In genomic region chr7:139702811-139703467, GRCh38 we compare ENCODE assay signal across 1 cellular context.
A peak's percentile ranks its signal among the peaks of the same experiment; 100 is the strongest.
TF ChIP-seq lines count a peak whose summit lies in the region.

No MANE protein-coding gene starts in this region.

TF ChIP-seq in GM12878, 131 proteins besides CTCF, POLR2A, EP300 and RAD21 (continued from another document):
- no peak for TF ChIP-seq ZBTB4 (CRISPR knock-in tag; IDR thresholded peaks at IDR 0.05)
- no peak for TF ChIP-seq NKRF (conservative IDR thresholded peaks at IDR 0.05)
- TF ChIP-seq NBN (IDR thresholded peaks at IDR 0.05): no peak
- no peak for TF ChIP-seq SMC3 (IDR thresholded peaks at IDR 0.05; ENCODE audit: borderline replicate concordance, low read length)
- TF ChIP-seq, protein P1, sequence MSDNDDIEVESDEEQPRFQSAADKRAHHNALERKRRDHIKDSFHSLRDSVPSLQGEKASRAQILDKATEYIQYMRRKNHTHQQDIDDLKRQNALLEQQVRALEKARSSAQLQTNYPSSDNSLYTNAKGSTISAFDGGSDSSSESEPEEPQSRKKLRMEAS (IDR thresholded peaks at IDR 0.05; ENCODE audit: low read depth, low read length): no peak
- peak; percentile 6; the same call in 1 of the 2 replicates for TF ChIP-seq CREB1 (IDR thresholded peaks at IDR 0.05; ENCODE audit: low read depth)
- TF ChIP-seq, protein P2, sequence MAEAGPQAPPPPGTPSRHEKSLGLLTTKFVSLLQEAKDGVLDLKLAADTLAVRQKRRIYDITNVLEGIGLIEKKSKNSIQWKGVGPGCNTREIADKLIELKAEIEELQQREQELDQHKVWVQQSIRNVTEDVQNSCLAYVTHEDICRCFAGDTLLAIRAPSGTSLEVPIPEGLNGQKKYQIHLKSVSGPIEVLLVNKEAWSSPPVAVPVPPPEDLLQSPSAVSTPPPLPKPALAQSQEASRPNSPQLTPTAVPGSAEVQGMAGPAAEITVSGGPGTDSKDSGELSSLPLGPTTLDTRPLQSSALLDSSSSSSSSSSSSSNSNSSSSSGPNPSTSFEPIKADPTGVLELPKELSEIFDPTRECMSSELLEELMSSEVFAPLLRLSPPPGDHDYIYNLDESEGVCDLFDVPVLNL (IDR thresholded peaks at IDR 0.05; ENCODE audit: low read depth, low read length): no peak
- TF ChIP-seq CEBPB (IDR thresholded peaks at IDR 0.05; ENCODE audit: borderline replicate concordance in 1 of 2, low read depth in 2 of 2, low read length in 2 of 2): no peak
- TF ChIP-seq FOS (IDR thresholded peaks at IDR 0.05; ENCODE audit: borderline replicate concordance, extremely low read depth, insufficient read length): no peak
- TF ChIP-seq SREBF2 (IDR thresholded peaks at IDR 0.05; ENCODE audit: low read length): no peak
- TF ChIP-seq SRF (IDR thresholded peaks at IDR 0.05; ENCODE audit: low read depth in 2 of 2, low read length in 2 of 2): no peak
- no peak for TF ChIP-seq STAT1 (conservative IDR thresholded peaks at IDR 0.05)
- TF ChIP-seq GATAD2B (conservative IDR thresholded peaks at IDR 0.05; ENCODE audit: low read depth): no peak
- no peak for TF ChIP-seq ZNF274 (IDR thresholded peaks at IDR 0.05; ENCODE audit: insufficient read depth, insufficient read length)
- no peak for TF ChIP-seq YBX1 (IDR thresholded peaks at IDR 0.05)
- no peak for TF ChIP-seq CBX3 (IDR thresholded peaks at IDR 0.05; ENCODE audit: borderline replicate concordance, low read depth)
- TF ChIP-seq SUPT20H (IDR thresholded peaks at IDR 0.05; ENCODE audit: borderline replicate concordance, control insufficient read depth, low read depth, low read length): no peak
- no peak for TF ChIP-seq ZNF592 (IDR thresholded peaks at IDR 0.05)
- no peak for TF ChIP-seq SMAD1 (IDR thresholded peaks at IDR 0.05; ENCODE audit: low read depth, partially characterized antibody)
- TF ChIP-seq ETV6 (conservative IDR thresholded peaks at IDR 0.05 in 1 of 2, IDR thresholded peaks at IDR 0.05 in 1 of 2; ENCODE audit: borderline replicate concordance in 1 of 2, low read depth in 1 of 2): peak in 1 of 2 experiments; percentile 56; a peak in 2 of 4 replicates
- TF ChIP-seq POLR2AphosphoS2 (IDR thresholded peaks at IDR 0.05; ENCODE audit: low read depth, low read length): no peak; the same call in 1 of the 2 replicates
- peak; percentile 22; the same call in 1 of the 2 replicates for TF ChIP-seq IKZF1 (conservative IDR thresholded peaks at IDR 0.05)
- TF ChIP-seq TCF3 (IDR thresholded peaks at IDR 0.05; ENCODE audit: borderline replicate concordance, insufficient read depth, low read depth, low read length): peak; percentile 83; the same call in 1 of the 2 replicates
- no peak for TF ChIP-seq RB1 (IDR thresholded peaks at IDR 0.05; ENCODE audit: borderline replicate concordance)
- no peak for TF ChIP-seq RCOR1 (conservative IDR thresholded peaks at IDR 0.05; ENCODE audit: low read depth, low read length)
- peak; percentile 62; the same call in 1 of the 2 replicates for TF ChIP-seq PAX5 (IDR thresholded peaks at IDR 0.05; ENCODE audit: borderline replicate concordance, low read depth, low read length)
- peak; percentile 45; the same call in 1 of the 3 replicates for TF ChIP-seq POU2F2 (IDR thresholded peaks at IDR 0.05; ENCODE audit: borderline replicate concordance, low read depth, low read length)
- TF ChIP-seq STAT3 (IDR thresholded peaks at IDR 0.05; ENCODE audit: low read depth, low read length): no peak
- TF ChIP-seq, protein P3, sequence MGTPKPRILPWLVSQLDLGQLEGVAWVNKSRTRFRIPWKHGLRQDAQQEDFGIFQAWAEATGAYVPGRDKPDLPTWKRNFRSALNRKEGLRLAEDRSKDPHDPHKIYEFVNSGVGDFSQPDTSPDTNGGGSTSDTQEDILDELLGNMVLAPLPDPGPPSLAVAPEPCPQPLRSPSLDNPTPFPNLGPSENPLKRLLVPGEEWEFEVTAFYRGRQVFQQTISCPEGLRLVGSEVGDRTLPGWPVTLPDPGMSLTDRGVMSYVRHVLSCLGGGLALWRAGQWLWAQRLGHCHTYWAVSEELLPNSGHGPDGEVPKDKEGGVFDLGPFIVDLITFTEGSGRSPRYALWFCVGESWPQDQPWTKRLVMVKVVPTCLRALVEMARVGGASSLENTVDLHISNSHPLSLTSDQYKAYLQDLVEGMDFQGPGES (IDR thresholded peaks at IDR 0.05): no peak
- TF ChIP-seq ATF2 (IDR thresholded peaks at IDR 0.05; ENCODE audit: low read length): peak; percentile 86
- TF ChIP-seq JUND (IDR thresholded peaks at IDR 0.05; ENCODE audit: low read depth, low read length): no peak
- TF ChIP-seq TBL1XR1 (IDR thresholded peaks at IDR 0.05; ENCODE audit: low read depth, low read length): 0 out of 2 replicates have a peak, but pooled peaks have one; percentile 46
- TF ChIP-seq JUNB (IDR thresholded peaks at IDR 0.05): peak; percentile 94
- no peak for TF ChIP-seq FOXK2 (IDR thresholded peaks at IDR 0.05)
- TF ChIP-seq HDAC6 (IDR thresholded peaks at IDR 0.05; ENCODE audit: unreplicated experiment): no peak
- TF ChIP-seq NR2C2 (IDR thresholded peaks at IDR 0.05; ENCODE audit: borderline replicate concordance, control insufficient read depth, insufficient read length, low read depth): no peak
- TF ChIP-seq MTA3 (IDR thresholded peaks at IDR 0.05; ENCODE audit: borderline replicate concordance, low read length): peak; percentile 84; the same call in 1 of the 2 replicates
- peak; percentile 80 for TF ChIP-seq NFIC (IDR thresholded peaks at IDR 0.05; ENCODE audit: low read depth, low read length)
- peak; percentile 84 for TF ChIP-seq BCL11A (IDR thresholded peaks at IDR 0.05; ENCODE audit: low read depth, low read length)
- no peak for TF ChIP-seq ATF3 (IDR thresholded peaks at IDR 0.05; ENCODE audit: borderline replicate concordance, extremely low read depth, low read depth, low read length)
- TF ChIP-seq, protein P4, sequence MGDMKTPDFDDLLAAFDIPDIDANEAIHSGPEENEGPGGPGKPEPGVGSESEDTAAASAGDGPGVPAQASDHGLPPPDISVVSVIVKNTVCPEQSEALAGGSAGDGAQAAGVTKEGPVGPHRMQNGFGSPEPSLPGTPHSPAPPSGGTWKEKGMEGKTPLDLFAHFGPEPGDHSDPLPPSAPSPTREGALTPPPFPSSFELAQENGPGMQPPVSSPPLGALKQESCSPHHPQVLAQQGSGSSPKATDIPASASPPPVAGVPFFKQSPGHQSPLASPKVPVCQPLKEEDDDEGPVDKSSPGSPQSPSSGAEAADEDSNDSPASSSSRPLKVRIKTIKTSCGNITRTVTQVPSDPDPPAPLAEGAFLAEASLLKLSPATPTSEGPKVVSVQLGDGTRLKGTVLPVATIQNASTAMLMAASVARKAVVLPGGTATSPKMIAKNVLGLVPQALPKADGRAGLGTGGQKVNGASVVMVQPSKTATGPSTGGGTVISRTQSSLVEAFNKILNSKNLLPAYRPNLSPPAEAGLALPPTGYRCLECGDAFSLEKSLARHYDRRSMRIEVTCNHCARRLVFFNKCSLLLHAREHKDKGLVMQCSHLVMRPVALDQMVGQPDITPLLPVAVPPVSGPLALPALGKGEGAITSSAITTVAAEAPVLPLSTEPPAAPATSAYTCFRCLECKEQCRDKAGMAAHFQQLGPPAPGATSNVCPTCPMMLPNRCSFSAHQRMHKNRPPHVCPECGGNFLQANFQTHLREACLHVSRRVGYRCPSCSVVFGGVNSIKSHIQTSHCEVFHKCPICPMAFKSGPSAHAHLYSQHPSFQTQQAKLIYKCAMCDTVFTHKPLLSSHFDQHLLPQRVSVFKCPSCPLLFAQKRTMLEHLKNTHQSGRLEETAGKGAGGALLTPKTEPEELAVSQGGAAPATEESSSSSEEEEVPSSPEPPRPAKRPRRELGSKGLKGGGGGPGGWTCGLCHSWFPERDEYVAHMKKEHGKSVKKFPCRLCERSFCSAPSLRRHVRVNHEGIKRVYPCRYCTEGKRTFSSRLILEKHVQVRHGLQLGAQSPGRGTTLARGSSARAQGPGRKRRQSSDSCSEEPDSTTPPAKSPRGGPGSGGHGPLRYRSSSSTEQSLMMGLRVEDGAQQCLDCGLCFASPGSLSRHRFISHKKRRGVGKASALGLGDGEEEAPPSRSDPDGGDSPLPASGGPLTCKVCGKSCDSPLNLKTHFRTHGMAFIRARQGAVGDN (IDR thresholded peaks at IDR 0.05): peak; percentile 54
